ENCODE assay signal across 10 cellular contexts in genomic region chr16:85037050-85037410, GRCh38. TPM values are rescaled to one million over a fixed set of nuclear protein-coding genes. Genes with fewer than 3 reads are reported as not detected.
DNase-seq lines count a peak whose midpoint lies in the region; ATAC-seq and TF ChIP-seq lines count a peak whose summit lies in the region.
"Had no signal": no experiment of that assay in that cellular context is flagged by ENCODE, and none has a peak within 500 bp of the region (broad histone marks: within the 10 kb centered on the region; RNA-seq: fewer than 3 reads in every experiment).

No MANE protein-coding gene starts in this region.

- H2AFZ ChIP-seq in PC-9: peak overlapping the region; percentile 73
- H2AFZ ChIP-seq in osteoblast (ENCODE audit: low read length): peak overlapping the region; percentile 60

- H3K4me3 ChIP-seq in PC-9: peak overlapping the region; percentile 35; the same call in 1 of the 2 replicates
- peak overlapping the region in 1 of 59 donors; percentile 10 for H3K4me3 ChIP-seq in dorsolateral prefrontal cortex
- no peak overlapping the region for H3K4me3 ChIP-seq in osteoblast (ENCODE audit: insufficient read depth, low read length)

- POLR2A ChIA-PET in PC-9 (lab: Charles Lee; ENCODE audit: unreplicated experiment): interaction anchor here (0.7 kb wide), 2 partner anchors 126 to 916 kb away, joined by 3 read pairs; no protein-coding TSS in a partner anchor

- intact Hi-C loops in PC-9 (cut with micrococcal nuclease; ENCODE audit: unreplicated experiment): loop anchor here (2.0 kb wide), 1 partner anchor 42 kb away; no protein-coding TSS in a partner anchor
- intact Hi-C loops in dorsolateral prefrontal cortex (cut with DNase I): no loop called here

- H3K27ac ChIP-seq in PC-9 (peak overlapping the region; percentile 77), dorsolateral prefrontal cortex (peak overlapping the region in 31 of 59 donors; percentile 7 to 78 (median 40)), osteoblast (ENCODE audit: low read depth, low read length) (peak overlapping the region; percentile 57)
- H3K27ac ChIP-seq: VCaP had no signal

- H3K36me3 ChIP-seq in PC-9 (ENCODE audit: low read depth) (no peaks in the 10 kb centered on the region), osteoblast (ENCODE audit: insufficient read depth, low read length) (peaks cover 6% of the 10 kb centered on the region)

- H3K9me3 ChIP-seq in PC-9 (ENCODE audit: insufficient read depth, low read depth) (no peaks in the 10 kb centered on the region), osteoblast (ENCODE audit: low read depth, low read length) (no peaks in the 10 kb centered on the region)

- peaks cover 20% of the 10 kb centered on the region for H3K4me1 ChIP-seq in PC-9 (replicated peaks; ENCODE audit: insufficient read depth)
- peaks cover 7% of the 10 kb centered on the region for H3K4me1 ChIP-seq in osteoblast (ENCODE audit: insufficient read depth, low read length)

- ATAC-seq in HG03045 (IDR thresholded peaks at IDR 0.05; ENCODE audit: unreplicated experiment) (no peak), GM18868 (IDR thresholded peaks at IDR 0.05; ENCODE audit: unreplicated experiment) (no peak), HG02981 (IDR thresholded peaks at IDR 0.05; ENCODE audit: unreplicated experiment) (no peak), GM21723 (IDR thresholded peaks at IDR 0.05; ENCODE audit: unreplicated experiment) (no peak)

- H3K4me2 ChIP-seq in PC-9 (peak overlapping the region; percentile 74), osteoblast (ENCODE audit: insufficient read depth, low read length) (peak overlapping the region; percentile 42)

- DNase-seq in EH (ENCODE audit: low read depth): peak; percentile 69
- peak; percentile 77 to 92 for DNase-seq in PC-9
- peak in 3 of 10 donors; percentile 31 to 71 (median 67) for DNase-seq in dorsolateral prefrontal cortex
- DNase-seq in osteoblast (ENCODE audit: insufficient read length, low spot score, missing footprints): no peak
- DNase-seq: NCI-H748 treated with DMSO at 0.1 percent for 48 hours had no signal

- CTCF ChIA-PET in PC-9 (lab: Charles Lee): interaction anchor here (0.6 kb wide), 1 partner anchor 65 kb away, joined by 3 read pairs; no protein-coding TSS in a partner anchor

- H4K20me1 ChIP-seq in PC-9 (ENCODE audit: insufficient read depth): no peaks in the 10 kb centered on the region
- H4K20me1 ChIP-seq in osteoblast (ENCODE audit: insufficient read depth, low read length): peaks cover 13% of the 10 kb centered on the region

- H3K27me3 ChIP-seq in PC-9 (ENCODE audit: insufficient read depth, low read depth) (no peaks in the 10 kb centered on the region), dorsolateral prefrontal cortex (no peaks in the 10 kb centered on the region), osteoblast (ENCODE audit: insufficient read depth, low read length) (no peaks in the 10 kb centered on the region)

- no peak for TF ChIP-seq CTCF in PC-9 (conservative IDR thresholded peaks at IDR 0.05)
- TF ChIP-seq CTCF in dorsolateral prefrontal cortex (IDR thresholded peaks at IDR 0.05 in 54 of 56, conservative IDR thresholded peaks at IDR 0.05 in 2 of 56; ENCODE audit: low read depth in 1 of 56, partially characterized antibody in 56 of 56): no peak
- TF ChIP-seq CTCF in osteoblast (IDR thresholded peaks at IDR 0.05; ENCODE audit: extremely low read depth, low read depth, low read length): no peak

- H3F3A ChIP-seq in PC-9 (ENCODE audit: insufficient read depth, low read depth): peaks cover 20% of the 10 kb centered on the region

- H3K79me2 ChIP-seq in PC-9 (ENCODE audit: low read depth) (no peaks in the 10 kb centered on the region), osteoblast (ENCODE audit: insufficient read depth, low read length) (peaks cover 7% of the 10 kb centered on the region)

- no TSS peak for BruUV-seq in PC-9 (replicated peaks; lab: Mats Ljungman, UMichigan)

- no peaks in the 10 kb centered on the region for H3K9me2 ChIP-seq in PC-9 (ENCODE audit: insufficient read depth)

RNA-seq across cellular contexts. Expression of gene KIAA0513, which starts 9.4 kb away (rescaled TPM):
- total RNA-seq in PC-9 (2021) (4.2 and 4.3 TPM in 2 replicates), dorsolateral prefrontal cortex (100 to 1,000 TPM in 119 of 120 experiments, 10 to 100 TPM in 1; 72.3 to 269 (median 208) TPM), osteoblast (34.5 and 35.1 TPM in 2 replicates)

RNA-seq across cellular contexts. Expression of gene ZDHHC7, which starts 25.7 kb away (rescaled TPM):
- total RNA-seq in PC-9 (2021) (79.3 and 85.1 TPM in 2 replicates), dorsolateral prefrontal cortex (10 to 100 TPM; 22.0 to 43.5 (median 31.1) TPM), osteoblast (134 and 139 TPM in 2 replicates)
